Comparison of ENCODE assay signal across 8 cellular contexts in the genomic region with DNA sequence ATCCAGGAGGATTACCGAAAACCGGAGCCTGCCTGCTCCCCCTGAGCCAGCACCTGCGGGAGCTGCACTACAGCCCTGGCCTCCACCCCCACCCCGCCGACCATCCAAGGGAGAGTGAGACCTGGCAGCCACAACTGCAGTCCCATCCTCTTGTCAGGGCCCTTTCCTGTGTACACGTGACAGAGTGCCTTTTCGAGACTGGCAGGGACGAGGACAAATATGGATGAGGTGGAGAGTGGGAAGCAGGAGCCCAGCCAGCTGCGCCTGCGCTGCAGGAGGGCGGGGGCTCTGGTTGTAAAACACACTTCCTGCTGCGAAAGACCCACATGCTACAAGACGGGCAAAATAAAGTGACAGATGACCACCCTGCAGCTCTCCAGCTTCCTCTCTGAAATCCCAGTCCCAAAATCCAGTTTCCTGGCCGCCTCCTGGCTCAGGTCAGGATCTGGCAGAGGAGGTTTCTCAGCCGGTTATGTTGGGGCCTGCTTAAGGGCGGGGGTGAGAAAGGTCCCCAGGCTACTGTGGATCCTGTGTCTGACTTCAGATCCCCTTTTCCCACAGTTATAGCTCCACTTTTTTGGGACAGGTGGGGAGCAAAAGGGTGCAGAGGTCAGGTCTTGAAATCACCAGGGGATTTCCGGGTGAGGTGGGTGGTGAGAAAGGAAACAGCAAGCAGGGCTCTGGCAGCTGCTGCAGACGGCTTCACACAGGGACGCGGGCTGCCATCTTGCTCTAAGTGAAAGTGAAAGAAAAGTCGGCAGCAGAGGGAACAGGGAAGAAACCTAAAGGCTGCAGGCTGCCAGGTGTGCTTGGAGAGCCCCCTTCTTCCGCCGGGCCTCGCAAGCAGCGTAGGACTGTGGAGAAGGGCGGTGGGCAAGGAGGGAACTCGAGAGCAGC. TPM values are rescaled to one million over a fixed set of nuclear protein-coding genes. Genes with fewer than 3 reads are reported as not detected.
DNase-seq lines count a peak whose midpoint lies in the region; ATAC-seq and TF ChIP-seq lines count a peak whose summit lies in the region.

TAPBPL (plus strand) TSS at position 695 of the 897 bp plus-strand sequence. CDS start 207 bp downstream, outside the sequence.

- intact Hi-C loops in heart right ventricle (cut with DNase I): loop anchor here in 1 of 10 donors (5.0 kb wide), 1 partner anchor 81 kb away; the partner anchor contains the start of gene GAPDH
- intact Hi-C loops in posterior cingulate gyrus (cut with DNase I): loop anchor here (1.0 to 10.0 kb wide), 2 partner anchors 20 to 117 kb away; no protein-coding TSS in a partner anchor
- intact Hi-C loops in vagina (cut with DNase I): loop anchor here (2.0 kb wide), 1 partner anchor 21 kb away; no protein-coding TSS in a partner anchor

- TF ChIP-seq POLR2A in vagina (IDR thresholded peaks at IDR 0.05): peak in 1 of 2 donors; percentile 63

- H3K27me3 Mint-ChIP-seq in T-cell: no peaks in the 10 kb centered on the region

- peak within 1 kb of the TSS; percentile 12; the same call in 1 of the 2 replicates for H3K4me3 ChIP-seq in H7 (ENCODE audit: insufficient read depth, low read depth, low read length)
- H3K4me3 ChIP-seq in heart right ventricle: peak within 1 kb of the TSS; percentile 56 to 85 (median 68)
- peak within 1 kb of the TSS; percentile 70 to 80 for H3K4me3 ChIP-seq in vagina

- H3K9me3 ChIP-seq in heart right ventricle (no peaks in the 10 kb centered on the region), vagina (no peaks in the 10 kb centered on the region)

- TF ChIP-seq CTCF in heart right ventricle (IDR thresholded peaks at IDR 0.05) (no peak), vagina (IDR thresholded peaks at IDR 0.05) (no peak)

- ATAC-seq in T-cell (replicated peaks in 1 of 4) (peak; percentile 85 to 95 (median 88)), heart right ventricle (peak; percentile 91 to 96 (median 94))

- H3K4me1 ChIP-seq in heart right ventricle (peaks cover 4 to 31% (median 27%) of the 10 kb centered on the region in 9 donors), vagina (peaks cover 37% of the 10 kb centered on the region)

- POLR2A ChIA-PET in T-cell (lab: Charles Lee): interaction anchor here (0.5 to 3.2 kb wide), 6 partner anchors 10 to 39 kb away, joined by 3 to 18 read pairs (median 6); partner anchors contain the start of gene VAMP1 (in 1 of the 2)

- H3K27ac ChIP-seq in heart right ventricle: peak within 1 kb of the TSS; percentile 92 to 100 (median 98)
- H3K27ac ChIP-seq in vagina: peak within 1 kb of the TSS; percentile 95

- peaks cover 71 to 85% (median 76%) of the 10 kb centered on the region in 3 donors for H3K4me1 Mint-ChIP-seq in T-cell

- H3K27ac Mint-ChIP-seq in T-cell: peak within 1 kb of the TSS; percentile 99 to 100

- peaks cover 48% of the 10 kb centered on the region for H3K36me3 Mint-ChIP-seq in T-cell

- peak; percentile 93 for DNase-seq in EH (ENCODE audit: low read depth)
- DNase-seq in H7: peak; percentile 88
- DNase-seq in NCI-H1092 (lab: John Stamatoyannopoulos, UW): peak; percentile 89
- DNase-seq in T-cell: peak; percentile 61 to 90 (median 80)
- DNase-seq in amniotic epithelial cell (ENCODE audit: low read depth): peak; percentile 64
- DNase-seq in heart right ventricle: peak; percentile 84 to 90
- peak; percentile 78 to 98 (median 88) for DNase-seq in posterior cingulate gyrus
- peak in 1 of 2 donors; percentile 95 for DNase-seq in vagina (ENCODE audit: extremely low spot score in 2 of 2)

- no peaks in the 10 kb centered on the region for H3K36me3 ChIP-seq in H7 (replicated peaks; ENCODE audit: control insufficient read depth, insufficient read depth, low read length)
- H3K36me3 ChIP-seq in heart right ventricle: peaks cover 0 to 51% (median 13%) of the 10 kb centered on the region in 9 donors
- H3K36me3 ChIP-seq in vagina: peaks cover 0 to 20% of the 10 kb centered on the region in 2 donors

- no peaks in the 10 kb centered on the region for H3K9me3 Mint-ChIP-seq in T-cell

- WGBS in heart right ventricle, 2 donors: 0 to 2% methylated on average over 27 of the region's 27 CpGs

- CTCF ChIA-PET in T-cell (lab: Charles Lee): interaction anchor here (0.5 to 3.5 kb wide), 9 partner anchors 10 to 116 kb away, joined by 3 to 24 read pairs (median 3); partner anchors contain the start of gene VAMP1 (in 1 of the 2)

- no peaks in the 10 kb centered on the region for H3K27me3 ChIP-seq in H7 (ENCODE audit: control insufficient read depth, insufficient read depth, low read length)
- H3K27me3 ChIP-seq in heart right ventricle: no peaks in the 10 kb centered on the region
- H3K27me3 ChIP-seq in vagina: no peaks in the 10 kb centered on the region

- peak within 1 kb of the TSS; percentile 97 to 99 (median 98) for H3K4me3 Mint-ChIP-seq in T-cell

RNA-seq across cellular contexts. Expression of gene TAPBPL, which starts in this region (rescaled TPM):
- 0.62 and 1.0 TPM in 2 replicates for total RNA-seq in H7 (2014; rRNA removed; shearing (Covaris generic))
- total RNA-seq in T-cell (10 to 100 TPM; 22.6 to 77.0 (median 60.3) TPM), heart right ventricle (10 to 100 TPM; 14.8 to 57.5 (median 17.8) TPM), vagina (21.1 TPM)
- polyA plus RNA-seq in heart right ventricle: 10 to 100 TPM in 1 of 2 donors, 1 to 10 TPM in 1; 7.9 to 16.7 TPM

Comparison
In these comparisons a context has a peak if more than half of its experiments do, and no peak if none do; other contexts are left out.
1. H3K4me3 ChIP-seq: peak in every context shown above with its lines; median percentile 75 in vagina; 68 in heart right ventricle; 12 in H7.